ENCODE assay signal across 8 cellular contexts in genomic region chr5:134523543-134524136, GRCh38. TPM values are rescaled to one million over a fixed set of nuclear protein-coding genes. Genes with fewer than 3 reads are reported as not detected.
DNase-seq lines count a peak whose midpoint lies in the region; ATAC-seq, FAIRE-seq and TF ChIP-seq lines count a peak whose summit lies in the region.

No MANE protein-coding gene starts in this region.

- no peaks in the 10 kb centered on the region for H3K27me3 ChIP-seq in small intestine (ENCODE audit: control insufficient read depth in 2 of 2, insufficient read depth in 2 of 2, low read length in 2 of 2)

- FAIRE-seq in small intestine (lab: Jason Lieb, UNC) = no peak

- DNase-seq in HFF-Myc (ENCODE audit: extremely low read depth, low read depth) = no peak
- DNase-seq in globus pallidus (ENCODE audit: low spot score) = peak; percentile 27
- no peak for DNase-seq in small intestine
- DNase-seq in NCI-H446 (lab: John Stamatoyannopoulos, UW) = no peak
- DNase-seq in Ammon's horn (ENCODE audit: low spot score) = no peak
- DNase-seq in NCI-H226 = no peak

- peak overlapping the region; percentile 94 to 98 for H3K27ac ChIP-seq in small intestine (ENCODE audit: low read depth in 1 of 2, low read length in 1 of 2)

- TF ChIP-seq CTCF in HFF-Myc (IDR thresholded peaks at IDR 0.05; ENCODE audit: low read depth, low read length, missing control alignments) (no peak), WI38 (IDR thresholded peaks at IDR 0.05; ENCODE audit: low read depth, low read length) (no peak)

- no peak for ATAC-seq in HG03378 (IDR thresholded peaks at IDR 0.05; ENCODE audit: unreplicated experiment)

- H3K9me3 ChIP-seq in small intestine (ENCODE audit: control insufficient read depth, low read depth) = no peaks in the 10 kb centered on the region

- peaks cover 0 to 10% of the 10 kb centered on the region in 2 donors for H3K4me1 ChIP-seq in small intestine (ENCODE audit: control insufficient read depth in 2 of 2, insufficient read depth in 1 of 2, low read depth in 1 of 2, low read length in 1 of 2)

- WGBS in small intestine, 3 donors = 24 to 31% (median 27%) methylated on average over 8 of the region's 8 CpGs

- H3K36me3 ChIP-seq in small intestine (ENCODE audit: control insufficient read depth in 2 of 2, insufficient read depth in 2 of 2, low read length in 2 of 2) = no peaks in the 10 kb centered on the region

- H3K4me3 ChIP-seq in HFF-Myc (replicated peaks; ENCODE audit: low read depth, low read length) (peak overlapping the region; percentile 67), WI38 (ENCODE audit: low read depth, low read length) (peak overlapping the region; percentile 70), small intestine (ENCODE audit: low read depth in 1 of 2, low read length in 2 of 2) (peak overlapping the region in 1 of 2 donors; percentile 96)

RNA-seq across cellular contexts. Expression of gene JADE2, which starts 1.8 kb away (rescaled TPM):
- polyA plus RNA-seq in small intestine = 10 to 100 TPM in 1 of 3 donors, 1 to 10 TPM in 2; 8.1 to 24.2 (median 8.4) TPM
